Comparison of ENCODE assay signal across 1 cellular context in the genomic region with DNA sequence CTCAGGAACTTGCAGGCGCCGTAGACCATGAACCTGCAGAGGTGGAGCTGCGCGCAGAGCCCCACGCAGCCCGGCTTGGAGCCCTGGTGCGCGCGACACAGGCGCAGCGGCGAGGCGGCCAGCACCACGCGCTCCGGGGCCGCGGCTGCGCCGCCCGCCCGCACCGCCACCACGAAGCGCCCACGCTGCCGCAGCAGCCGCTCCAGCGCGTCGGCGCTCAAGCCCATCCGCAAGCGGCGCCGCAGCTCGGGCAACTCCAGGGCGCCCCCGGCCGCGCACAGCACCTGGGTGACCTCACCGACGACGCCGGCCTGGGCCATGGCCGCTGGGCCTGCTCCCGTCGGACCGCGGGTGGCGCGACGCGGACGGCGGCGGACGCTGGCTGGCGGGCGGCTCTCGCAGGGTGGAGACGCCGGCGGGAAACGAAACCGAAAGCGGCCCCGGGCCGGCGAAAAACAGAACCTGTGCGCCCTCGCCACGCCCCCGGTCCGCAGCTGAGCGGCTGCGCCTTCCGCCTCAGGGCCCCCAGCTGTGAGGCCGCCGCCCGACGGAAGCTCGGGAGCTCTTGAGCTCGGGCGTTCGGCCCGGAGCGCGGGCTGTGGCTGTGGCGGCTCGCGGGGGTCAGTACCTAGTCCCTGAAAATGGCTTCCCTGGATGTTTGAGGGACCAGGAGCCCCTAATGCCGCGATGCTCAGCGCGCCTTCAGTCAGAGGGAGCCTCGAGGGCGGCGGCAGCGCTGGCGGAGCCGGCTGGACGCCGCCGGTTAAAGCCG.
TF ChIP-seq lines count a peak whose summit lies in the region.

PARP12 (minus strand) TSS at position 424 of the 772 bp plus-strand sequence; CDS start at position 320, 104 bp downstream.

TF ChIP-seq in HepG2, 621 proteins besides CTCF, POLR2A, EP300 and RAD21 (continued from another document):
- TF ChIP-seq, protein P1, sequence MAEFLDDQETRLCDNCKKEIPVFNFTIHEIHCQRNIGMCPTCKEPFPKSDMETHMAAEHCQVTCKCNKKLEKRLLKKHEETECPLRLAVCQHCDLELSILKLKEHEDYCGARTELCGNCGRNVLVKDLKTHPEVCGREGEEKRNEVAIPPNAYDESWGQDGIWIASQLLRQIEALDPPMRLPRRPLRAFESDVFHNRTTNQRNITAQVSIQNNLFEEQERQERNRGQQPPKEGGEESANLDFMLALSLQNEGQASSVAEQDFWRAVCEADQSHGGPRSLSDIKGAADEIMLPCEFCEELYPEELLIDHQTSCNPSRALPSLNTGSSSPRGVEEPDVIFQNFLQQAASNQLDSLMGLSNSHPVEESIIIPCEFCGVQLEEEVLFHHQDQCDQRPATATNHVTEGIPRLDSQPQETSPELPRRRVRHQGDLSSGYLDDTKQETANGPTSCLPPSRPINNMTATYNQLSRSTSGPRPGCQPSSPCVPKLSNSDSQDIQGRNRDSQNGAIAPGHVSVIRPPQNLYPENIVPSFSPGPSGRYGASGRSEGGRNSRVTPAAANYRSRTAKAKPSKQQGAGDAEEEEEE (CRISPR knock-in tag; IDR thresholded peaks at IDR 0.05; ENCODE audit: borderline replicate concordance) = no peak
- TF ChIP-seq HDAC2 (CRISPR knock-in tag; IDR thresholded peaks at IDR 0.05) (no peak), RAD51 (IDR thresholded peaks at IDR 0.05; ENCODE audit: borderline replicate concordance) (no peak), GATAD2A (CRISPR knock-in tag; IDR thresholded peaks at IDR 0.05) (peak; percentile 15; the same call in 1 of the 2 replicates), MTF1 (CRISPR knock-in tag; IDR thresholded peaks at IDR 0.05) (no peak), ZNF263 (CRISPR knock-in tag; IDR thresholded peaks at IDR 0.05) (no peak), NR2C2 (CRISPR knock-in tag; IDR thresholded peaks at IDR 0.05; ENCODE audit: borderline replicate concordance) (no peak), SIN3A (IDR thresholded peaks at IDR 0.05; ENCODE audit: borderline replicate concordance, low read depth, low read length) (peak; percentile 61; the same call in 1 of the 2 replicates), AGO1 (IDR thresholded peaks at IDR 0.05; ENCODE audit: low read depth, low read length, poor library complexity, severe bottlenecking) (no peak), SRSF1 (optimal IDR thresholded peaks at IDR 0.05; ENCODE audit: low read depth, low read length) (no peak), DDIT3 (CRISPR knock-in tag; IDR thresholded peaks at IDR 0.05) (no peak), TBP (CRISPR knock-in tag; IDR thresholded peaks at IDR 0.05) (no peak)
- TF ChIP-seq, protein P2, sequence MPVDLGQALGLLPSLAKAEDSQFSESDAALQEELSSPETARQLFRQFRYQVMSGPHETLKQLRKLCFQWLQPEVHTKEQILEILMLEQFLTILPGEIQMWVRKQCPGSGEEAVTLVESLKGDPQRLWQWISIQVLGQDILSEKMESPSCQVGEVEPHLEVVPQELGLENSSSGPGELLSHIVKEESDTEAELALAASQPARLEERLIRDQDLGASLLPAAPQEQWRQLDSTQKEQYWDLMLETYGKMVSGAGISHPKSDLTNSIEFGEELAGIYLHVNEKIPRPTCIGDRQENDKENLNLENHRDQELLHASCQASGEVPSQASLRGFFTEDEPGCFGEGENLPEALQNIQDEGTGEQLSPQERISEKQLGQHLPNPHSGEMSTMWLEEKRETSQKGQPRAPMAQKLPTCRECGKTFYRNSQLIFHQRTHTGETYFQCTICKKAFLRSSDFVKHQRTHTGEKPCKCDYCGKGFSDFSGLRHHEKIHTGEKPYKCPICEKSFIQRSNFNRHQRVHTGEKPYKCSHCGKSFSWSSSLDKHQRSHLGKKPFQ (CRISPR knock-in tag; IDR thresholded peaks at IDR 0.05; ENCODE audit: insufficient replicate concordance) = no peak
- TF ChIP-seq, protein P3, sequence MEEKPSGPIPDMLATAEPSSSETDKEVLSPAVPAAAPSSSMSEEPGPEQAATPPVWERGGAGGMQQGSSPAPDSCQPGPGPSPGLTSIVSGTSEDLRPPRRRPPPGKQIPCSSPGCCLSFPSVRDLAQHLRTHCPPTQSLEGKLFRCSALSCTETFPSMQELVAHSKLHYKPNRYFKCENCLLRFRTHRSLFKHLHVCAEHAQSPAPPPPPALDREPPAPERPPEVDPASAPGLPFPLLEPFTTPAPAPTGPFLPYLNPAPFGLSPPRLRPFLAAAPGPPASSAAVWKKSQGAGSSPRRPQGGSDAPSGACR (CRISPR knock-in tag; IDR thresholded peaks at IDR 0.05) = peak; percentile 57; the same call in 1 of the 2 replicates
